ENCODE assay signal across 9 cellular contexts in genomic region chr15:99343836-99344551, GRCh38.
DNase-seq lines count a peak whose midpoint lies in the region; ATAC-seq, FAIRE-seq and TF ChIP-seq lines count a peak whose summit lies in the region.
"Had no signal": no experiment of that assay in that cellular context is flagged by ENCODE, and none has a peak within 500 bp of the region (broad histone marks: within the 10 kb centered on the region; RNA-seq: fewer than 3 reads in every experiment).

No MANE protein-coding gene starts in this region.

- H4K20me1 ChIP-seq in HepG2 (ENCODE audit: insufficient read depth, low read length): no peaks in the 10 kb centered on the region

- H3K36me3 ChIP-seq in HepG2 (replicated peaks in 1 of 2; ENCODE audit: control insufficient read depth in 1 of 2, insufficient read depth in 2 of 2, low read length in 2 of 2): no peaks in the 10 kb centered on the region

- WGBS in HepG2 (ENCODE audit: low lambda C conversion rate): 95% methylated on average over 11 of the region's 11 CpGs

- TF ChIP-seq EP300 in HepG2 (IDR thresholded peaks at IDR 0.05; ENCODE audit: low read depth in 2 of 2, low read length in 2 of 2): no peak
- TF ChIP-seq EP300 in HepG2 (CRISPR knock-in tag; IDR thresholded peaks at IDR 0.05; ENCODE audit: borderline replicate concordance): no peak

- TF ChIP-seq POLR2A in HepG2 (IDR thresholded peaks at IDR 0.05; ENCODE audit: insufficient read depth in 1 of 2, low read depth in 2 of 2, low read length in 2 of 2): no peak

- POLR2A ChIA-PET in HepG2 (lab: Yijun Ruan, JAX): no interaction called here

- peaks cover 48% of the 10 kb centered on the region for H3K4me1 ChIP-seq in HepG2 (ENCODE audit: insufficient read depth, low read length)

- no peaks in the 10 kb centered on the region for H3K79me2 ChIP-seq in HepG2 (ENCODE audit: insufficient read depth, low read length)

- TF ChIP-seq CTCF in D721Med (IDR thresholded peaks at IDR 0.05; ENCODE audit: insufficient read depth, missing control alignments) (peak; percentile 15), astrocyte of the cerebellum (IDR thresholded peaks at IDR 0.05; ENCODE audit: low read depth, low read length, missing control alignments) (peak; percentile 18), HepG2 (CRISPR knock-in tag; IDR thresholded peaks at IDR 0.05) (peak; percentile 61)

- peak overlapping the region; percentile 15 for H3K27ac ChIP-seq in HepG2 (ENCODE audit: extremely low read length, insufficient read depth, low read length)

- CTCF ChIA-PET in HepG2 (lab: Yijun Ruan, JAX; ENCODE audit: low intra/inter-chr PET ratio, low total read pairs): no interaction called here

- no TSS peak for BruUV-seq in HepG2 (replicated peaks; lab: Mats Ljungman, UMichigan)

- H3K27me3 ChIP-seq in HepG2 (ENCODE audit: control insufficient read depth in 1 of 2, insufficient read depth in 2 of 2, low read length in 2 of 2): no peaks in the 10 kb centered on the region

- intact Hi-C loops in HepG2 (cut with micrococcal nuclease; ENCODE audit: unreplicated experiment): loop anchor here (5.0 kb wide), 1 partner anchor 57 kb away; no protein-coding TSS in a partner anchor

- DNase-seq in D721Med (ENCODE audit: insufficient read length, low spot score) (no peak), SK-MEL-5 (ENCODE audit: low read depth, low spot score) (peak; percentile 77), astrocyte of the cerebellum (ENCODE audit: low read depth) (no peak), HepG2 (ENCODE audit: low spot score) (no peak), HuH-7.5 (ENCODE audit: low spot score) (no peak), NCI-H748 treated with DMSO at 0.1 percent for 48 hours (lab: John Stamatoyannopoulos, UW) (no peak), Kasumi-1 (lab: John Stamatoyannopoulos, UW) (no peak)
- peak; percentile 6 for DNase-seq in stimulated activated naive CD4-positive, alpha-beta T cell treated with Interleukin-2 at 50 U/mL for 16 hours (lab: John Stamatoyannopoulos, UW)

- no peaks in the 10 kb centered on the region for H3K9me3 ChIP-seq in HepG2 (ENCODE audit: low read length)

- no peak for TF ChIP-seq RAD21 in HepG2 (CRISPR knock-in tag; IDR thresholded peaks at IDR 0.05)

- in situ Hi-C loops in SK-MEL-5 (cut with HindIII; ENCODE audit: low pct_unique_long_range_greater_than_20kb, low sequenced_read_pairs): no loop called here
- in situ Hi-C loops in astrocyte of the cerebellum (cut with HindIII; ENCODE audit: low sequenced_read_pairs): no loop called here
- in situ Hi-C loops in HepG2 (cut with HindIII; ENCODE audit: extremely low pct_ligation_motif_present, low pct_unique_long_range_greater_than_20kb): no loop called here

- FAIRE-seq in D721Med (lab: Jason Lieb, UNC) (no peak), HepG2 (lab: Jason Lieb, UNC) (no peak)
- FAIRE-seq: colon had no signal

- H2AFZ ChIP-seq in HepG2 (ENCODE audit: low read length): no peak overlapping the region

- no peak overlapping the region for H3K9ac ChIP-seq in HepG2 (ENCODE audit: insufficient read depth, low read depth, low read length)

- H3K4me3 ChIP-seq in astrocyte of the cerebellum (ENCODE audit: low read depth, low read length) (no peak overlapping the region), HepG2 (replicated peaks in 1 of 3; ENCODE audit: insufficient read depth in 1 of 3, low read depth in 2 of 3, low read length in 3 of 3) (no peak overlapping the region)

- no peak overlapping the region; the same call in 1 of the 2 replicates for H3K4me2 ChIP-seq in HepG2 (ENCODE audit: low read depth, low read length)

- peak; percentile 63 for ATAC-seq in HepG2

TF ChIP-seq in HepG2, 621 proteins besides CTCF, POLR2A, EP300 and RAD21:
- TF ChIP-seq STAG1 (CRISPR knock-in tag; IDR thresholded peaks at IDR 0.05) (peak; percentile 20), SMAD1 (CRISPR knock-in tag; IDR thresholded peaks at IDR 0.05; ENCODE audit: borderline replicate concordance, low read depth) (no peak), ZNF687 (CRISPR knock-in tag; IDR thresholded peaks at IDR 0.05) (peak; percentile 17; the same call in 1 of the 2 replicates), ZBTB33 (CRISPR knock-in tag; IDR thresholded peaks at IDR 0.05) (peak; percentile 65; the same call in 1 of the 2 replicates), ELF3 (CRISPR knock-in tag; IDR thresholded peaks at IDR 0.05) (no peak), ZNF33A (CRISPR knock-in tag; IDR thresholded peaks at IDR 0.05; ENCODE audit: borderline replicate concordance) (no peak), RORA (CRISPR knock-in tag; IDR thresholded peaks at IDR 0.05) (no peak), ZBTB43 (CRISPR knock-in tag; conservative IDR thresholded peaks at IDR 0.05) (no peak)

Comparison
In these comparisons a context has a peak if more than half of its experiments do, and no peak if none do; other contexts are left out.
1. DNase-seq: peak in SK-MEL-5 (single experiment) and stimulated activated naive CD4-positive, alpha-beta T cell treated with Interleukin-2 at 50 U/mL for 16 hours (single experiment); none in D721Med (single experiment), astrocyte of the cerebellum (single experiment), HepG2 (single experiment), HuH-7.5 (single experiment), NCI-H748 treated with DMSO at 0.1 percent for 48 hours (single experiment) and Kasumi-1 (0 of 2).
2. Peak in every context shown above with its lines, with median percentiles within 50 percentile points of each other: CTCF ChIP-seq.